In the genomic region with DNA sequence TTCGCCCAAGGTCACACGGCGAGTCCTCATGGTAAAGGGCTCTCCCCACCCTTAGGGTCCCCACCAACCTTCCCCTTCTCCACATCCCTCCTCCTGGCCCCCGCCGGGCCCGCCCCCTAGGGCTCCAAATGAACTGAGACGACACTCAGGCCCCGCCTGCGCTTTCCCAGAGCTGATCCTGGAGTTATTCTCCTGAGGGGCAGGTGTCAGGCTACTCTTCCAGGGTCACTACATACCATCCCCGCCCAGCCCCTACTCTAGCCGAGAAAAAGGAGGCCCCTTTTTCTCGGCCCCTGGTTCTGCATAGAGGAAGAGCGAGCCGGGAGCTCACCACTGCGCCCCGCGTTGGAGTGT, we compare ENCODE assay signal across 8 cellular contexts. TPM values are rescaled to one million over a fixed set of nuclear protein-coding genes. Genes with fewer than 3 reads are reported as not detected.
A peak's percentile ranks its signal among the peaks of the same experiment; 100 is the strongest.
DNase-seq lines count a peak whose midpoint lies in the region; ATAC-seq and TF ChIP-seq lines count a peak whose summit lies in the region.

No MANE protein-coding gene starts in this region.

- peak overlapping the region; percentile 90 for H3K27ac ChIP-seq in urinary bladder (ENCODE audit: low read depth)

- H3K27ac Mint-ChIP-seq in activated B cell treated with CpG ODN at 0.5 μM for 24 hours = peak overlapping the region; percentile 99
- H3K27ac Mint-ChIP-seq in effector memory CD8-positive, alpha-beta T cell = peak overlapping the region; percentile 99

- intact Hi-C loops in activated B cell treated with CpG ODN at 0.5 μM for 24 hours (cut with micrococcal nuclease) = no loop called here

- no peak for TF ChIP-seq CTCF in activated B cell treated with CpG ODN at 0.5 μM for 24 hours (IDR thresholded peaks at IDR 0.05)

- H3K36me3 Mint-ChIP-seq in activated B cell treated with CpG ODN at 0.5 μM for 24 hours (ENCODE audit: low read depth) = peaks cover 25% of the 10 kb centered on the region
- H3K36me3 Mint-ChIP-seq in effector memory CD8-positive, alpha-beta T cell (ENCODE audit: insufficient read depth) = peaks cover 48% of the 10 kb centered on the region

- H3K27me3 ChIP-seq in mucosa of stomach (ENCODE audit: control insufficient read depth, insufficient read depth, low read length) = no peaks in the 10 kb centered on the region

- H3K9me3 Mint-ChIP-seq in activated B cell treated with CpG ODN at 0.5 μM for 24 hours = no peaks in the 10 kb centered on the region
- H3K9me3 Mint-ChIP-seq in effector memory CD8-positive, alpha-beta T cell = no peaks in the 10 kb centered on the region

- WGBS in urinary bladder = 1% methylated on average over 17 of the region's 17 CpGs

- peaks cover 58% of the 10 kb centered on the region for H3K4me1 Mint-ChIP-seq in activated B cell treated with CpG ODN at 0.5 μM for 24 hours
- H3K4me1 Mint-ChIP-seq in effector memory CD8-positive, alpha-beta T cell (ENCODE audit: low read depth in 2 of 2) = peaks cover 28 to 33% of the 10 kb centered on the region in 2 donors

- H3K9me3 ChIP-seq in mucosa of stomach (ENCODE audit: control insufficient read depth, low read length) = no peaks in the 10 kb centered on the region

- H3K4me3 Mint-ChIP-seq in activated B cell treated with CpG ODN at 0.5 μM for 24 hours = peak overlapping the region; percentile 95
- peak overlapping the region; percentile 97 to 98 for H3K4me3 Mint-ChIP-seq in effector memory CD8-positive, alpha-beta T cell

- ATAC-seq in HG02973 (IDR thresholded peaks at IDR 0.05; ENCODE audit: unreplicated experiment) (peak; percentile 12), activated B cell treated with CpG ODN at 0.5 μM for 24 hours (ENCODE audit: low read depth) (no peak), GM18861 (IDR thresholded peaks at IDR 0.05; ENCODE audit: unreplicated experiment) (no peak), GM21786 (IDR thresholded peaks at IDR 0.05; ENCODE audit: unreplicated experiment) (no peak)
- no peak for ATAC-seq in effector memory CD8-positive, alpha-beta T cell (replicated peaks)

- CTCF ChIA-PET in activated B cell treated with CpG ODN at 0.5 μM for 24 hours (lab: Charles Lee) = interaction anchor here (0.5 to 3.3 kb wide), 16 partner anchors 18 to 333 kb away, joined by 3 to 52 read pairs (median 5); a partner anchor contains a TSS

- H3K4me1 ChIP-seq in mucosa of stomach (ENCODE audit: control insufficient read depth, insufficient read depth, low read length) (peaks cover 9% of the 10 kb centered on the region), urinary bladder (ENCODE audit: insufficient read depth) (no peaks in the 10 kb centered on the region)

- POLR2A ChIA-PET in activated B cell treated with CpG ODN at 0.5 μM for 24 hours (lab: Charles Lee) = interaction anchor here (0.6 to 4.4 kb wide), 40 partner anchors 10 to 1010 kb away, joined by 3 to 106 read pairs (median 6); a partner anchor contains a TSS

- H3K4me3 ChIP-seq in GM08714 (ENCODE audit: low read length) = peak overlapping the region; percentile 91
- peak overlapping the region; percentile 88 for H3K4me3 ChIP-seq in mucosa of stomach (ENCODE audit: low read length)
- H3K4me3 ChIP-seq in urinary bladder (ENCODE audit: low read depth, low read length) = peak overlapping the region; percentile 91

- peak overlapping the region; percentile 94 for H3K9ac ChIP-seq in mucosa of stomach (ENCODE audit: low read length)

- H3K36me3 ChIP-seq in mucosa of stomach (ENCODE audit: control insufficient read depth, insufficient read depth, low read length) = peaks cover 4% of the 10 kb centered on the region
- peaks cover 3% of the 10 kb centered on the region for H3K36me3 ChIP-seq in urinary bladder (ENCODE audit: insufficient read depth)

- H3K27me3 Mint-ChIP-seq in activated B cell treated with CpG ODN at 0.5 μM for 24 hours = no peaks in the 10 kb centered on the region
- no peaks in the 10 kb centered on the region for H3K27me3 Mint-ChIP-seq in effector memory CD8-positive, alpha-beta T cell

- DNase-seq in activated B cell treated with CpG ODN at 0.5 μM for 24 hours = no peak
- peak; percentile 5 to 21 (median 13) for DNase-seq in effector memory CD8-positive, alpha-beta T cell

RNA-seq across cellular contexts. Expression of a gene that starts 0.3 kb away (rescaled TPM):
- total RNA-seq in activated B cell treated with CpG ODN at 0.5 μM for 24 hours (86.7 and 115 TPM in 2 replicates), urinary bladder (23.7 TPM)
- 34.2 TPM for polyA plus RNA-seq in urinary bladder

RNA-seq across cellular contexts. Expression of a gene that starts 18.6 kb away (rescaled TPM):
- total RNA-seq in activated B cell treated with CpG ODN at 0.5 μM for 24 hours (90.0 and 94.6 TPM in 2 replicates), urinary bladder (49.2 TPM)
- polyA plus RNA-seq in urinary bladder = 411 TPM
